In genomic region chr4:66539745-66540144, GRCh38 we compare ENCODE assay signal across 17 cellular contexts.
"Had no signal": no experiment of that assay in that cellular context is flagged by ENCODE, and none has a peak within 500 bp of the region (broad histone marks: within the 10 kb centered on the region; RNA-seq: fewer than 3 reads in every experiment).

No MANE protein-coding gene starts in this region.

- H3K36me3 ChIP-seq: gastroesophageal sphincter, left lung, prostate gland, right lobe of liver, spleen, suprapubic skin had no signal

- H3K4me3 ChIP-seq: coronary artery, gastroesophageal sphincter, left lung, mucosa of descending colon, prostate gland, right lobe of liver, spleen, suprapubic skin had no signal

- H3K4me1 ChIP-seq: gastroesophageal sphincter, left lung, prostate gland, right lobe of liver, spleen had no signal

- DNase-seq: activated naive CD4-positive, alpha-beta T cell treated with anti-CD3 and anti-CD28 coated beads for 36 hours; activated naive CD8-positive, alpha-beta T cell treated with anti-CD3 and anti-CD28 coated beads, Interleukin-2, amount 50 U/mL, for 24 hours; activated T-cell treated with anti-CD3 and anti-CD28 coated beads for 4 hours; caudate nucleus; kidney; left lung; mucosa of descending colon; naive thymus-derived CD4-positive, alpha-beta T cell; right lobe of liver; spleen; trophoblast cell had no signal

- H3K27ac Mint-ChIP-seq: activated naive CD4-positive, alpha-beta T cell treated with anti-CD3 and anti-CD28 coated beads for 36 hours; activated naive CD8-positive, alpha-beta T cell treated with anti-CD3 and anti-CD28 coated beads, Interleukin-2, amount 50 U/mL, for 24 hours; naive thymus-derived CD4-positive, alpha-beta T cell; stimulated activated naive CD8-positive, alpha-beta T cell treated with anti-CD3 and anti-CD28 coated beads, Interleukin-15, Interleukin-2, amounts not matched to agents 100 ng/mL and 50 ng/mL, for 24 hours; T-helper 2 cell treated with Interferon-gamma antibody and Interleukin-4, amounts not matched to agents 5 μg/mL and 100 μg/mL, for 36 hours had no signal

- H3K27me3 ChIP-seq: gastroesophageal sphincter, left lung, right lobe of liver, spleen, suprapubic skin had no signal

- H3K4me1 Mint-ChIP-seq: activated naive CD8-positive, alpha-beta T cell treated with anti-CD3 and anti-CD28 coated beads, Interleukin-2, amount 50 U/mL, for 24 hours; naive thymus-derived CD4-positive, alpha-beta T cell had no signal

- H3K4me3 Mint-ChIP-seq: activated naive CD4-positive, alpha-beta T cell treated with anti-CD3 and anti-CD28 coated beads for 36 hours; activated naive CD8-positive, alpha-beta T cell treated with anti-CD3 and anti-CD28 coated beads, Interleukin-2, amount 50 U/mL, for 24 hours; naive thymus-derived CD4-positive, alpha-beta T cell; stimulated activated naive CD8-positive, alpha-beta T cell treated with anti-CD3 and anti-CD28 coated beads, Interleukin-15, Interleukin-2, amounts not matched to agents 100 ng/mL and 50 ng/mL, for 24 hours; T-helper 2 cell treated with Interferon-gamma antibody and Interleukin-4, amounts not matched to agents 5 μg/mL and 100 μg/mL, for 36 hours had no signal

- H3K27me3 Mint-ChIP-seq: activated naive CD8-positive, alpha-beta T cell treated with anti-CD3 and anti-CD28 coated beads, Interleukin-2, amount 50 U/mL, for 24 hours; naive thymus-derived CD4-positive, alpha-beta T cell; stimulated activated naive CD8-positive, alpha-beta T cell treated with anti-CD3 and anti-CD28 coated beads, Interleukin-15, Interleukin-2, amounts not matched to agents 100 ng/mL and 50 ng/mL, for 24 hours had no signal

- H3K36me3 Mint-ChIP-seq: naive thymus-derived CD4-positive, alpha-beta T cell had no signal

- H3K27ac ChIP-seq: coronary artery, gastroesophageal sphincter, left lung, prostate gland, right lobe of liver, spleen, suprapubic skin had no signal

- H3K9me3 ChIP-seq: gastroesophageal sphincter, prostate gland, right lobe of liver, suprapubic skin had no signal

- ATAC-seq: activated naive CD8-positive, alpha-beta T cell treated with anti-CD3 and anti-CD28 coated beads, Interleukin-2, amount 50 U/mL, for 24 hours; gastroesophageal sphincter; left lung; mucosa of descending colon; naive thymus-derived CD4-positive, alpha-beta T cell; right lobe of liver had no signal
